Comparison of ENCODE assay signal across 8 cellular contexts in genomic region chr17:27892866-27893769, GRCh38. TPM values are rescaled to one million over a fixed set of nuclear protein-coding genes. Genes with fewer than 3 reads are reported as not detected.
DNase-seq lines count a peak whose midpoint lies in the region; ATAC-seq and TF ChIP-seq lines count a peak whose summit lies in the region.

TSS of gene LYRM9 (minus strand) at chr17:27893365. CDS start at chr17:27882694, 10,671 bp downstream.

- H3K9ac ChIP-seq in IMR-90 (ENCODE audit: low read depth, low read length), result peak within 1 kb of the TSS; percentile 94

- H3K4me1 Mint-ChIP-seq in activated T-cell treated with anti-CD3 and anti-CD28 coated beads, Interleukin-2, amount 50 U/mL, for 4 hours (ENCODE audit: low read depth), result peaks cover 18% of the 10 kb centered on the region

- H3K36me3 ChIP-seq in IMR-90 (ENCODE audit: control insufficient read depth, insufficient read depth, low read length), result no peaks in the 10 kb centered on the region
- H3K36me3 ChIP-seq in muscle layer of duodenum (ENCODE audit: control insufficient read depth in 1 of 2, insufficient read depth in 2 of 2, low read length in 2 of 2), result no peaks in the 10 kb centered on the region

- ATAC-seq in GM21515 (IDR thresholded peaks at IDR 0.05; ENCODE audit: unreplicated experiment) (peak; percentile 88), IMR-90 (ENCODE audit: low read depth) (peak; percentile 99), esophagus mucosa (peak; percentile 98)
- ATAC-seq in activated T-cell treated with anti-CD3 and anti-CD28 coated beads, Interleukin-2, amount 50 U/mL, for 4 hours, result peak; percentile 97 to 98

- H3K9me1 ChIP-seq in IMR-90 (ENCODE audit: insufficient read depth, low read length), result 0 out of 2 replicates have a peak, but pooled peaks cover 3% of the 10 kb centered on the region

- H2BK120ac ChIP-seq in IMR-90 (ENCODE audit: low read depth, low read length), result peak within 1 kb of the TSS; percentile 17; the same call in 1 of the 2 replicates

- H2AK5ac ChIP-seq in IMR-90 (ENCODE audit: low read depth, low read length), result no peak within 1 kb of the TSS; the same call in 1 of the 2 replicates

- no peaks in the 10 kb centered on the region for H3K9me3 Mint-ChIP-seq in activated T-cell treated with anti-CD3 and anti-CD28 coated beads, Interleukin-2, amount 50 U/mL, for 4 hours

- BruUV-seq in IMR-90 (replicated peaks; lab: Mats Ljungman, UMichigan), result no TSS peak

- CTCF ChIA-PET in IMR-90 (lab: Yijun Ruan, JAX), result interaction anchor here (0.5 to 1.1 kb wide), 11 partner anchors 8 to 925 kb away, joined by 3 to 5 read pairs (median 3); no protein-coding TSS in a partner anchor

- H2BK20ac ChIP-seq in IMR-90 (ENCODE audit: low read depth, low read length), result no peak within 1 kb of the TSS

- peak within 1 kb of the TSS; percentile 93 for H3K4me2 ChIP-seq in IMR-90 (ENCODE audit: low read depth, low read length)

- H3K27me3 ChIP-seq in IMR-90 (ENCODE audit: control insufficient read depth, insufficient read depth, low read length), result peaks cover 8% of the 10 kb centered on the region
- H3K27me3 ChIP-seq in muscle layer of duodenum (ENCODE audit: low read depth, low read length), result no peaks in the 10 kb centered on the region

- peak within 1 kb of the TSS; percentile 80 for H3K4me3 Mint-ChIP-seq in activated T-cell treated with anti-CD3 and anti-CD28 coated beads, Interleukin-2, amount 50 U/mL, for 4 hours

- H4K20me1 ChIP-seq in IMR-90 (ENCODE audit: insufficient read depth, low read length), result no peaks in the 10 kb centered on the region

- H3K4me1 ChIP-seq in IMR-90 (ENCODE audit: control insufficient read depth, insufficient read depth, low read length), result peaks cover 6% of the 10 kb centered on the region
- peaks cover 0 to 6% of the 10 kb centered on the region in 2 donors for H3K4me1 ChIP-seq in muscle layer of duodenum (ENCODE audit: control insufficient read depth in 1 of 2, insufficient read depth in 2 of 2, low read length in 2 of 2)

- TF ChIP-seq RAD21 in IMR-90 (IDR thresholded peaks at IDR 0.05; ENCODE audit: low read length), result no peak

- intact Hi-C loops in IMR-90 (cut with micrococcal nuclease), result loop anchor here (2.0 to 10.0 kb wide), 6 partner anchors 154 to 444 kb away; partner anchors contain the start of genes IFT20, TMEM97 and TNFAIP1

- TF ChIP-seq CTCF in IMR-90 (conservative IDR thresholded peaks at IDR 0.05; ENCODE audit: low read depth, low read length), result peak; percentile 91

- peak within 1 kb of the TSS; percentile 95 for H4K5ac ChIP-seq in IMR-90 (ENCODE audit: low read depth, low read length)

- peak within 1 kb of the TSS; percentile 72 for H3K27ac ChIP-seq in IMR-90 (ENCODE audit: insufficient read depth, low read length)
- peak within 1 kb of the TSS; percentile 45 for H3K27ac ChIP-seq in muscle layer of duodenum (ENCODE audit: low read length)

- WGBS in IMR-90 (ENCODE audit: extremely low coverage in 2 of 2, insufficient read length in 1 of 2), 2 experiments, result 0% methylated on average over 7 of the region's 75 CpGs; no CpG with 5 or more reads in 1 of the 2 experiments

- H3K4ac ChIP-seq in IMR-90 (ENCODE audit: low read depth, low read length), result peak within 1 kb of the TSS; percentile 81

- 0 out of 3 replicates have a peak within 1 kb of the TSS, but pooled peaks have one; percentile 45 for H2BK15ac ChIP-seq in IMR-90 (ENCODE audit: low read depth, low read length)

- H2BK5ac ChIP-seq in IMR-90 (ENCODE audit: low read depth, low read length, poor library complexity, severe bottlenecking), result peak within 1 kb of the TSS; percentile 46

- H3K56ac ChIP-seq in IMR-90 (ENCODE audit: extremely low read depth, insufficient read depth, low read length), result peak within 1 kb of the TSS; percentile 62; the same call in 1 of the 2 replicates

- H3K14ac ChIP-seq in IMR-90 (replicated peaks; ENCODE audit: low read depth, low read length), result peak within 1 kb of the TSS; percentile 53

- H4K91ac ChIP-seq in IMR-90 (ENCODE audit: insufficient read depth, low read depth, low read length), result peak within 1 kb of the TSS; percentile 60; the same call in 1 of the 2 replicates

- H3K4me3 ChIP-seq in IMR-90 (ENCODE audit: insufficient read depth, low read depth, low read length) (peak within 1 kb of the TSS; percentile 73), muscle layer of duodenum (ENCODE audit: low read depth in 1 of 2, low read length in 2 of 2) (peak within 1 kb of the TSS; percentile 62 to 78)

- POLR2A ChIA-PET in IMR-90 (lab: Charles Lee; ENCODE audit: unreplicated experiment), result interaction anchor here (0.5 kb wide), 1 partner anchor 322 kb away, joined by 3 read pairs; no protein-coding TSS in a partner anchor

- H2AK9ac ChIP-seq in IMR-90 (replicated peaks; ENCODE audit: low read depth, low read length, poor library complexity), result peak within 1 kb of the TSS; percentile 79

- H3K36me3 Mint-ChIP-seq in activated T-cell treated with anti-CD3 and anti-CD28 coated beads, Interleukin-2, amount 50 U/mL, for 4 hours (ENCODE audit: insufficient read depth), result no peaks in the 10 kb centered on the region

- H3K79me1 ChIP-seq in IMR-90 (ENCODE audit: low read depth in 1 of 2, low read length in 2 of 2), result 0 out of 4 replicates have a peak, but pooled peaks cover 0 to 8% of the 10 kb centered on the region in 2 experiments

- peak within 1 kb of the TSS; percentile 95 for H2AFZ ChIP-seq in IMR-90 (replicated peaks; ENCODE audit: low read length, poor library complexity)

- H3K9me3 ChIP-seq in IMR-90 (ENCODE audit: control insufficient read depth, insufficient read depth, low read length) (no peaks in the 10 kb centered on the region), muscle layer of duodenum (ENCODE audit: control insufficient read depth in 1 of 2, low read length in 2 of 2) (no peaks in the 10 kb centered on the region)

- no peak for TF ChIP-seq POLR2A in IMR-90 (IDR thresholded peaks at IDR 0.05; ENCODE audit: low read depth, low read length)

- peaks cover 12% of the 10 kb centered on the region for H3K27me3 Mint-ChIP-seq in activated T-cell treated with anti-CD3 and anti-CD28 coated beads, Interleukin-2, amount 50 U/mL, for 4 hours (ENCODE audit: low read depth)

- dilution Hi-C loops in IMR-90 (cut with HindIII; ENCODE audit: low sequenced_read_pairs, unreplicated experiment), result no loop called here

- H3K18ac ChIP-seq in IMR-90 (ENCODE audit: low read depth, low read length), result peak within 1 kb of the TSS; percentile 50

- H4K8ac ChIP-seq in IMR-90 (ENCODE audit: low read depth in 2 of 2, low read length in 2 of 2), result peak within 1 kb of the TSS; percentile 86 to 97

- DNase-seq in DMS153 (lab: John Stamatoyannopoulos, UW) (peak; percentile 68), IMR-90 (peak; percentile 81), OCI-M1 (lab: John Stamatoyannopoulos, UW) (peak; percentile 98)
- peak; percentile 93 for DNase-seq in activated T-cell treated with anti-CD3 and anti-CD28 coated beads, Interleukin-2, amount 50 U/mL, for 4 hours
- peak; percentile 75 to 87 for DNase-seq in stimulated activated CD8-positive, alpha-beta memory T cell treated with anti-CD3 and anti-CD28 coated beads, Interleukin-7, amount 100 ng/mL, for 4 hours (ENCODE audit: low read depth in 2 of 2)

- in situ Hi-C loops in IMR-90 (cut with MboI; ENCODE audit: low sequenced_read_pairs), result no loop called here

- H3K23ac ChIP-seq in IMR-90 (ENCODE audit: low read depth, low read length), result peak within 1 kb of the TSS; percentile 54; the same call in 1 of the 2 replicates

TF ChIP-seq in IMR-90, 13 proteins besides CTCF, POLR2A, EP300 and RAD21:
- TF ChIP-seq NFE2L2 (IDR thresholded peaks at IDR 0.05; ENCODE audit: low read depth, low read length) (no peak), MXI1 (IDR thresholded peaks at IDR 0.05; ENCODE audit: borderline replicate concordance, low read depth, low read length) (no peak), FOS (IDR thresholded peaks at IDR 0.05; ENCODE audit: low read depth, low read length) (no peak), ELK1 (IDR thresholded peaks at IDR 0.05; ENCODE audit: borderline replicate concordance, low read depth, low read length) (no peak), CEBPB (IDR thresholded peaks at IDR 0.05; ENCODE audit: low read depth, low read length) (no peak), MAZ (IDR thresholded peaks at IDR 0.05; ENCODE audit: borderline replicate concordance, low read depth, low read length) (peak; percentile 48; the same call in 1 of the 2 replicates), SMC3 (IDR thresholded peaks at IDR 0.05; ENCODE audit: low read depth, low read length) (peak; percentile 51), MAFK (IDR thresholded peaks at IDR 0.05; ENCODE audit: low read depth, low read length) (no peak), BHLHE40 (IDR thresholded peaks at IDR 0.05; ENCODE audit: low read depth, low read length) (no peak), USF2 (IDR thresholded peaks at IDR 0.05; ENCODE audit: low read depth, low read length) (no peak), RCOR1 (IDR thresholded peaks at IDR 0.05; ENCODE audit: insufficient replicate concordance, low read length) (no peak), RFX5 (IDR thresholded peaks at IDR 0.05; ENCODE audit: low read depth, low read length) (no peak)
TF ChIP-seq in IMR-90: peak in this region for 2.

RNA-seq across cellular contexts. Expression of gene LYRM9, which starts in this region (rescaled TPM):
- total RNA-seq in IMR-90 (2012; rRNA removed) (3.2 and 3.3 TPM in 2 replicates), esophagus mucosa (2.3 TPM)
- polyA plus RNA-seq in IMR-90 (2012; rRNA removed), result 4.5 and 4.8 TPM in 2 replicates
- polyA plus RNA-seq in IMR-90 (2012; cell fraction: cytosol; rRNA removed), result 2.0 and 4.8 TPM in 2 replicates
- 7.1 and 14.6 TPM in 2 replicates for polyA plus RNA-seq in IMR-90 (2012; cell fraction: nucleus; rRNA removed; ENCODE audit: low replicate concordance)
- total RNA-seq in activated T-cell treated with anti-CD3 and anti-CD28 coated beads, Interleukin-2, amount 50 U/mL, for 4 hours, result 1 to 10 TPM in 1 of 3 donors, under 1 TPM in 2; 0.79 to 1.4 (median 0.91) TPM

Comparison
In these comparisons a context has a peak if more than half of its experiments do, and no peak if none do; other contexts are left out.
1. Peak in every context shown above with its lines: DNase-seq, ATAC-seq, H3K4me3 ChIP-seq and H3K27ac ChIP-seq.